ENCODE assay signal across 18 cellular contexts in the genomic region with DNA sequence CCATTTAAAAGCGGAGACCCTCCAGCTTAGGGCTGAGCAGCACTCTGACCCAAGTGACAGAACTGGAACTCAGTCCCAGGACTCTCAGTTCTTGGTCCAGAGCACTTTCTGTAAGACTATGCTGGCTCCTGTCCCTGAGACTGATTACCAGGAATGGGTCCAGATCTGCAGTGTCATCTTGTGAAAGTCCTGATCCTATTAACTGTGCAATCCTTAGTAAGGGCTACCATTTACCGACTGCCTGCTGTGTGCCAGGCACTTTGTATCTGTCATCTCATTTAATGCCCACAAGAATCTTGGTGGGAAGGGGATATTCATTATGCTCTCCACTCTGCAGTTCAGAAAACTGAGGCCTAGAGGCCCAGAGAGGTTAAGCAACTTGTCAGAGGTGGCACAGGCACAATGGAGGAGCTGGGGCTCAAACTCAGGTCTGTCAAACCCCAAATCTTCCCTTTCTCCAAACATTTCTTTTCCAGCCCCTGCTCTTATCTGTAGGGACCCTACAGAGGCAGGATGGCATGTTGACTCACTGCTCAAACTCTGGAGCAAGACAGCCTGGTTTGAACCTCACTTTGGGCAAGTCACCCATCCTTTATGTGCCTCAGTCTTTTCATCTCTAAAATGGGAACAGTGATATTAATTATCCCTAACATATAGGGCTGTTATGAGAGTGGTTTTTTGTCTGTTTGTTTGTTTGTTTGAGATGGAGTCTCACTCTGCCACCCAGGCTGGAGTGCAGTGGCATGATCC. TPM values are rescaled to one million over a fixed set of nuclear protein-coding genes. Genes with fewer than 3 reads are reported as not detected.
DNase-seq lines count a peak whose midpoint lies in the region; ATAC-seq, FAIRE-seq and TF ChIP-seq lines count a peak whose summit lies in the region.
"Had no signal": no experiment of that assay in that cellular context is flagged by ENCODE, and none has a peak within 500 bp of the region (broad histone marks: within the 10 kb centered on the region; RNA-seq: fewer than 3 reads in every experiment).

No MANE protein-coding gene starts in this region.

- no peak overlapping the region for H2BK20ac ChIP-seq in H1 (ENCODE audit: low read length)

- no peak overlapping the region for H2AK5ac ChIP-seq in H1 (ENCODE audit: low read depth, low read length)

- no peak overlapping the region for H3K56ac ChIP-seq in H1 (replicated peaks; ENCODE audit: insufficient read length, low read depth, low read length)

- no peak overlapping the region for H2BK15ac ChIP-seq in H1 (ENCODE audit: low read length)

- no peak overlapping the region for H3K18ac ChIP-seq in H1 (ENCODE audit: extremely low read depth, low read length)

- no peak overlapping the region for H3K4me3 ChIP-seq in A673 (ENCODE audit: low read depth, low read length, poor library complexity, severe bottlenecking)
- H3K4me3 ChIP-seq in H1 (ENCODE audit: extremely low read depth in 1 of 4, insufficient read depth in 2 of 4, low read depth in 3 of 4, low read length in 4 of 4) = no peak overlapping the region
- H3K4me3 ChIP-seq in brain microvascular endothelial cell (ENCODE audit: low read depth, low read length) = no peak overlapping the region

- in situ Hi-C loops in brain microvascular endothelial cell (cut with HindIII; ENCODE audit: low pct_ligation_motif_present, low sequenced_read_pairs) = no loop called here

- H4K20me1 ChIP-seq in H1 (replicated peaks in 1 of 2; ENCODE audit: control insufficient read depth in 1 of 2, insufficient read depth in 2 of 2, low read length in 2 of 2) = no peaks in the 10 kb centered on the region

- POLR2A ChIA-PET in A673 (lab: Charles Lee; ENCODE audit: low non-redundant PET) (no interaction called here), H1 (lab: Charles Lee; ENCODE audit: partially characterized antibody) (no interaction called here)

- no peak overlapping the region for H4K5ac ChIP-seq in H1 (ENCODE audit: insufficient read length, low read depth, low read length)

- H3K4me2 ChIP-seq in H1 (ENCODE audit: insufficient read depth in 1 of 2, low read depth in 2 of 2, low read length in 2 of 2) = no peak overlapping the region

- H3K4me1 ChIP-seq in A673 (ENCODE audit: insufficient read depth, low read length, poor library complexity, severe bottlenecking) = no peaks in the 10 kb centered on the region
- no peaks in the 10 kb centered on the region for H3K4me1 ChIP-seq in H1 (replicated peaks in 1 of 4; ENCODE audit: control insufficient read depth in 3 of 4, insufficient read depth in 4 of 4, low read length in 3 of 4)
- H3K4me1 ChIP-seq: BE2C, Caco-2 had no signal

- no peak for FAIRE-seq in H1 (lab: Jason Lieb, UNC)
- FAIRE-seq: GM12892, GM19239 had no signal

- no peaks in the 10 kb centered on the region for H3K79me2 ChIP-seq in H1 (ENCODE audit: control insufficient read depth in 1 of 2, insufficient read depth in 2 of 2, low read length in 2 of 2)

- peaks cover 9 to 14% of the 10 kb centered on the region in 2 donors for H3K4me1 Mint-ChIP-seq in stimulated activated naive B cell treated with anti-CD40 and anti-IgM and Interleukin-4, amounts not matched to agents 10 μg/mL and 1 μg/mL and 100 μg/mL, for 72 hours
- H3K4me1 Mint-ChIP-seq: CD8-positive, alpha-beta memory T cell had no signal

- CTCF ChIA-PET in A673 (lab: Charles Lee) = no interaction called here
- CTCF ChIA-PET in H1 (lab: Charles Lee; ENCODE audit: partially characterized antibody) = interaction anchor here (1.4 kb wide), 1 partner anchor 148 kb away, joined by 4 read pairs; no protein-coding TSS in a partner anchor

- intact Hi-C loops in A673 (cut with micrococcal nuclease; ENCODE audit: unreplicated experiment) = no loop called here

- H3K27ac ChIP-seq in A673 (ENCODE audit: low read depth, low read length, poor library complexity, severe bottlenecking) = no peak overlapping the region
- H3K27ac ChIP-seq in H1 (ENCODE audit: low read depth, low read length) = no peak overlapping the region
- no peak overlapping the region for H3K27ac ChIP-seq in brain microvascular endothelial cell

- H3K9me3 Mint-ChIP-seq in stimulated activated naive B cell treated with anti-CD40 and anti-IgM and Interleukin-4, amounts not matched to agents 10 μg/mL and 1 μg/mL and 100 μg/mL, for 72 hours = peaks cover 0 to 5% of the 10 kb centered on the region in 2 donors
- H3K9me3 Mint-ChIP-seq: CD8-positive, alpha-beta memory T cell had no signal

- peak overlapping the region; percentile 28 for H3K27ac Mint-ChIP-seq in stimulated activated naive B cell treated with anti-CD40 and anti-IgM and Interleukin-4, amounts not matched to agents 10 μg/mL and 1 μg/mL and 100 μg/mL, for 72 hours
- H3K27ac Mint-ChIP-seq: CD8-positive, alpha-beta memory T cell had no signal

- no peak overlapping the region for H2BK120ac ChIP-seq in H1 (replicated peaks; ENCODE audit: low read depth, low read length)

- H3K9ac ChIP-seq in H1 (replicated peaks in 1 of 4; ENCODE audit: extremely low read depth in 1 of 4, low read depth in 3 of 4, low read length in 3 of 4) = no peak overlapping the region

- no peak overlapping the region for H4K91ac ChIP-seq in H1 (replicated peaks; ENCODE audit: insufficient read length, low read length)

- no peak for ATAC-seq in stimulated activated naive B cell treated with anti-CD40 and anti-IgM and Interleukin-4, amounts not matched to agents 10 μg/mL and 1 μg/mL and 100 μg/mL, for 72 hours (replicated peaks)
- no peak for ATAC-seq in HG02970 (IDR thresholded peaks at IDR 0.05; ENCODE audit: low FRiP score, unreplicated experiment)

- no peaks in the 10 kb centered on the region for H3K36me3 Mint-ChIP-seq in stimulated activated naive B cell treated with anti-CD40 and anti-IgM and Interleukin-4, amounts not matched to agents 10 μg/mL and 1 μg/mL and 100 μg/mL, for 72 hours
- H3K36me3 Mint-ChIP-seq: CD8-positive, alpha-beta memory T cell had no signal

- H3K36me3 ChIP-seq in A673 (ENCODE audit: insufficient read depth, low read length, poor library complexity, severe bottlenecking) (no peaks in the 10 kb centered on the region), H1 (ENCODE audit: control insufficient read depth in 2 of 4, insufficient read depth in 4 of 4, low read length in 3 of 4) (no peaks in the 10 kb centered on the region), brain microvascular endothelial cell (replicated peaks) (no peaks in the 10 kb centered on the region)
- H3K36me3 ChIP-seq: BE2C had no signal

- no peak overlapping the region for H2BK12ac ChIP-seq in H1 (ENCODE audit: low read depth, low read length)

- no peak overlapping the region for H3K4ac ChIP-seq in H1 (replicated peaks; ENCODE audit: insufficient read length, low read depth, low read length)

- H3K79me1 ChIP-seq in H1 (ENCODE audit: low read depth, low read length) = no peaks in the 10 kb centered on the region

- TF ChIP-seq RAD21 in H1 (IDR thresholded peaks at IDR 0.05 in 1 of 2, conservative IDR thresholded peaks at IDR 0.05 in 1 of 2; ENCODE audit: low read depth in 2 of 2, low read length in 2 of 2) = no peak

- no peak for TF ChIP-seq POLR2A in H1 (IDR thresholded peaks at IDR 0.05; ENCODE audit: control extremely low read depth in 1 of 2, low read depth in 2 of 2, low read length in 2 of 2)

- H3K27me3 ChIP-seq in A673 (replicated peaks; ENCODE audit: insufficient read depth, low read depth, low read length, poor library complexity) (no peaks in the 10 kb centered on the region), H1 (replicated peaks in 1 of 4; ENCODE audit: control insufficient read depth in 3 of 4, extremely low read depth in 1 of 4, insufficient read depth in 3 of 4, low read length in 3 of 4) (no peaks in the 10 kb centered on the region), brain microvascular endothelial cell (replicated peaks) (no peaks in the 10 kb centered on the region)
- H3K27me3 ChIP-seq: BE2C had no signal

- H3K14ac ChIP-seq in H1 (ENCODE audit: insufficient read length) = no peak overlapping the region

- H3K9me3 ChIP-seq in A673 (ENCODE audit: low read depth, low read length, poor library complexity, severe bottlenecking) = no peaks in the 10 kb centered on the region
- no peaks in the 10 kb centered on the region; a peak in 1 of 4 replicates for H3K9me3 ChIP-seq in H1 (ENCODE audit: insufficient read depth in 2 of 2, low read depth in 1 of 2, low read length in 1 of 2)
- H3K9me3 ChIP-seq: BE2C, Caco-2 had no signal

- no peak overlapping the region for H4K8ac ChIP-seq in H1 (ENCODE audit: extremely low read depth, insufficient read depth, low read length)

- no TSS peak for BruUV-seq in A673 (replicated peaks; lab: Mats Ljungman, UMichigan)

- peaks cover 6 to 7% of the 10 kb centered on the region in 2 donors for H3K27me3 Mint-ChIP-seq in stimulated activated naive B cell treated with anti-CD40 and anti-IgM and Interleukin-4, amounts not matched to agents 10 μg/mL and 1 μg/mL and 100 μg/mL, for 72 hours

- DNase-seq in A673 (ENCODE audit: low spot score) (peak; percentile 55), NCI-H82 (lab: John Stamatoyannopoulos, UW) (peak; percentile 69), H1 (ENCODE audit: low read depth in 1 of 2, low spot score in 2 of 2) (no peak), brain microvascular endothelial cell (no peak), NCI-H748 (lab: John Stamatoyannopoulos, UW; ENCODE audit: unreplicated experiment) (no peak)
- DNase-seq in stimulated activated naive B cell treated with anti-CD40 and anti-IgM and Interleukin-4, amounts not matched to agents 10 μg/mL and 1 μg/mL and 100 μg/mL, for 72 hours = no peak
- DNase-seq: BE2C; Caco-2; CD8-positive, alpha-beta memory T cell; DND-41; GDM1; HCEC 1CT had no signal

- H3K23me2 ChIP-seq in H1 (ENCODE audit: low read depth, low read length) = no peaks in the 10 kb centered on the region; the same call in 1 of the 2 replicates

- no peak for TF ChIP-seq EP300 in H1 (IDR thresholded peaks at IDR 0.05; ENCODE audit: borderline replicate concordance in 1 of 2, low read depth in 2 of 2, low read length in 2 of 2)

- no peak overlapping the region for H2AFZ ChIP-seq in H1 (ENCODE audit: low read length)

- TF ChIP-seq CTCF in A673 (conservative IDR thresholded peaks at IDR 0.05; ENCODE audit: low read depth, low read length) (no peak), H1 (IDR thresholded peaks at IDR 0.05; ENCODE audit: control extremely low read depth in 1 of 3, insufficient read depth in 1 of 3, low read depth in 1 of 3, low read length in 3 of 3) (no peak), brain microvascular endothelial cell (IDR thresholded peaks at IDR 0.05; ENCODE audit: low read depth, low read length, missing control alignments) (no peak)

- H3K4me3 Mint-ChIP-seq in stimulated activated naive B cell treated with anti-CD40 and anti-IgM and Interleukin-4, amounts not matched to agents 10 μg/mL and 1 μg/mL and 100 μg/mL, for 72 hours = no peak overlapping the region
- H3K4me3 Mint-ChIP-seq: CD8-positive, alpha-beta memory T cell had no signal

- no peak overlapping the region for H3K23ac ChIP-seq in H1 (ENCODE audit: insufficient read length)

- H2BK5ac ChIP-seq in H1 (ENCODE audit: low read depth, low read length) = no peak overlapping the region

- WGBS in H1 (ENCODE audit: extremely low coverage in 1 of 2, insufficient coverage in 1 of 2, insufficient read length in 1 of 2, insufficient replicate concordance in 2 of 2, low coverage in 1 of 2, low lambda C conversion rate in 2 of 2, missing lambda C conversion rate in 1 of 2), 2 experiments = 81% methylated on average over 2 of the region's 2 CpGs; no CpG with 5 or more reads in 1 of the 2 experiments

RNA-seq across cellular contexts. Expression of gene IFNLR1, which starts 57.6 kb away (rescaled TPM):
- 1.4 and 2.0 TPM in 2 replicates for total RNA-seq in A673 (2021)
- total RNA-seq in H1 (2021; fragmentation: NEBNext Ultra II Directional; extraction: Animal tissue kit (Norgen Biotek cat#: 25700)) = 9.2 and 10.1 TPM in 2 replicates
- polyA plus RNA-seq in H1 (2011; rRNA removed) = 6.8 and 11.4 TPM in 2 replicates
- 7.7 TPM for polyA plus RNA-seq in H1 (2011; cell fraction: cytosol; rRNA removed)
- polyA plus RNA-seq in H1 (2011; cell fraction: nucleus; rRNA removed) = 7.6 TPM
- polyA plus RNA-seq in H1 (2012, experiment 1 of 2) = 9.2 to 10.8 TPM (median 9.7 TPM) in 4 replicates
- 10.1 TPM for polyA plus RNA-seq in H1 (2012, experiment 2 of 2)
- 10.4 TPM for polyA plus RNA-seq in H1 (2013, experiment 1 of 2)
- polyA plus RNA-seq in H1 (2013, experiment 2 of 2) = 10.1 TPM
- polyA minus RNA-seq in H1 (2011; rRNA and poly(A)+ RNA removed) = 6.6 and 11.6 TPM in 2 replicates
- 3.9 TPM for polyA minus RNA-seq in H1 (2011; cell fraction: cytosol; rRNA and poly(A)+ RNA removed)
- 7.0 TPM for polyA minus RNA-seq in H1 (2011; cell fraction: nucleus; rRNA and poly(A)+ RNA removed)
- total RNA-seq: A172, HT1080 had no signal
- polyA plus RNA-seq: AG04450 had no signal

Comparison
In these comparisons a context has a peak if more than half of its experiments do, and no peak if none do; other contexts are left out.
1. DNase-seq: peak in A673 (single experiment) and NCI-H82 (single experiment); none in H1 (0 of 2), stimulated activated naive B cell treated with anti-CD40 and anti-IgM and Interleukin-4, amounts not matched to agents 10 μg/mL and 1 μg/mL and 100 μg/mL, for 72 hours (single experiment), brain microvascular endothelial cell (single experiment) and NCI-H748 (single experiment).